8 cellular contexts compared by ENCODE assay signal in genomic region chr19:33143897-33144405, GRCh38. TPM values are rescaled to one million over a fixed set of nuclear protein-coding genes. Genes with fewer than 3 reads are reported as not detected.
A peak's percentile ranks its signal among the peaks of the same experiment; 100 is the strongest.
DNase-seq lines count a peak whose midpoint lies in the region; ATAC-seq, FAIRE-seq and TF ChIP-seq lines count a peak whose summit lies in the region.

No MANE protein-coding gene starts in this region.

- intact Hi-C loops in ovary (cut with DNase I) = loop anchor here in 3 of 4 donors (5.0 to 10.0 kb wide), 5 partner anchors 43 to 621 kb away; no protein-coding TSS in a partner anchor

- CTCF ChIA-PET in AG04450 (lab: Charles Lee) = interaction anchor here (0.6 to 2.5 kb wide), 14 partner anchors 12 to 88 kb away, joined by 3 to 74 read pairs (median 4); partner anchors contain the start of gene WDR88
- CTCF ChIA-PET in RWPE1 (lab: Yijun Ruan, JAX) = interaction anchor here (0.5 to 1.4 kb wide), 11 partner anchors 11 to 1066 kb away, joined by 3 to 5 read pairs (median 3); partner anchors contain the start of gene CEBPG

- H3K9ac ChIP-seq in KMS-11 = no peak overlapping the region

- H3K4me2 ChIP-seq in KMS-11 = peak overlapping the region; percentile 30; the same call in 1 of the 2 replicates

- POLR2A ChIA-PET in AG04450 (lab: Yijun Ruan, JAX) = no interaction called here
- POLR2A ChIA-PET in RWPE1 (lab: Yijun Ruan, JAX; ENCODE audit: low non-redundant PET) = no interaction called here

- no peak for TF ChIP-seq POLR2A in ovary (IDR thresholded peaks at IDR 0.05)
- no peak for TF ChIP-seq POLR2A in upper lobe of left lung (IDR thresholded peaks at IDR 0.05)

- H3K9me3 ChIP-seq in AG04450 (ENCODE audit: control insufficient read depth, insufficient read depth, low read length) (no peaks in the 10 kb centered on the region; the same call in 1 of the 2 replicates), ovary (no peaks in the 10 kb centered on the region), upper lobe of left lung (no peaks in the 10 kb centered on the region)

- H2AFZ ChIP-seq in KMS-11 (ENCODE audit: low read depth) = peak overlapping the region; percentile 16; the same call in 1 of the 2 replicates

- peaks cover 7% of the 10 kb centered on the region for H3K27me3 ChIP-seq in AG04450 (ENCODE audit: control insufficient read depth, insufficient read depth, low read length)
- peaks cover 2% of the 10 kb centered on the region; the same call in 1 of the 2 replicates for H3K27me3 ChIP-seq in KMS-11 (ENCODE audit: insufficient read depth, low read depth)
- H3K27me3 ChIP-seq in ovary = no peaks in the 10 kb centered on the region
- no peaks in the 10 kb centered on the region for H3K27me3 ChIP-seq in upper lobe of left lung

- no peaks in the 10 kb centered on the region for H4K20me1 ChIP-seq in KMS-11 (ENCODE audit: insufficient read depth)

- DNase-seq in AG04450 (ENCODE audit: low read depth, low spot score) (peak; percentile 6), GM19238 (ENCODE audit: insufficient read length, low spot score) (peak; percentile 77), RWPE1 (ENCODE audit: low spot score) (peak; percentile 75), frontal cortex (ENCODE audit: low spot score in 2 of 2) (peak; percentile 56 to 85), ovary (peak; percentile 32 to 73 (median 66)), upper lobe of left lung (peak; percentile 81 to 84)
- peak; percentile 39 for DNase-seq in activated effector memory CD4-positive, alpha-beta T cell treated with Interleukin-2 at 50 U/mL for 16 hours

- H3K36me3 ChIP-seq in KMS-11 (ENCODE audit: insufficient read depth) = no peaks in the 10 kb centered on the region
- no peaks in the 10 kb centered on the region for H3K36me3 ChIP-seq in ovary
- no peaks in the 10 kb centered on the region for H3K36me3 ChIP-seq in upper lobe of left lung

- TF ChIP-seq EP300 in ovary (IDR thresholded peaks at IDR 0.05) (no peak), upper lobe of left lung (IDR thresholded peaks at IDR 0.05) (no peak)

- TF ChIP-seq CTCF in AG04450 (IDR thresholded peaks at IDR 0.05; ENCODE audit: low read depth, low read length) (peak; percentile 96), KMS-11 (conservative IDR thresholded peaks at IDR 0.05; ENCODE audit: low read depth, low read length) (peak; percentile 89), RWPE1 (conservative IDR thresholded peaks at IDR 0.05; ENCODE audit: low read depth) (peak; percentile 95), ovary (IDR thresholded peaks at IDR 0.05) (peak; percentile 78 to 84 (median 81)), upper lobe of left lung (IDR thresholded peaks at IDR 0.05) (peak; percentile 83 to 94 (median 92))

- ATAC-seq in upper lobe of left lung (ENCODE audit: low FRiP score in 2 of 2) = peak; percentile 87 to 97

- H3K4me3 ChIP-seq in AG04450 (ENCODE audit: low read depth, low read length) (no peak overlapping the region), KMS-11 (IDR thresholded peaks at IDR 0.05; ENCODE audit: insufficient read depth, low read depth, low read length) (no peak overlapping the region), ovary (no peak overlapping the region), upper lobe of left lung (peak overlapping the region in 1 of 4 donors; percentile 22)

- WGBS in ovary, 3 donors = 26 to 32% (median 29%) methylated on average over 23 of the region's 23 CpGs
- 29 to 39% methylated on average over 19 to 23 of the region's 23 CpGs for WGBS in upper lobe of left lung, 2 donors

- H3K4me1 ChIP-seq in KMS-11 (ENCODE audit: low read depth, poor library complexity, severe bottlenecking) (no peaks in the 10 kb centered on the region), ovary (ENCODE audit: insufficient read depth) (no peaks in the 10 kb centered on the region), upper lobe of left lung (peaks cover 0 to 6% (median 2%) of the 10 kb centered on the region in 4 donors)

- no peaks in the 10 kb centered on the region for H3K79me2 ChIP-seq in KMS-11 (ENCODE audit: insufficient read depth, low read depth)

- FAIRE-seq in frontal cortex (lab: Jason Lieb, UNC) = no peak

- no peak overlapping the region for H3K27ac ChIP-seq in AG04450 (ENCODE audit: low read depth, low read length)
- H3K27ac ChIP-seq in KMS-11 = no peak overlapping the region
- no peak overlapping the region for H3K27ac ChIP-seq in RWPE1
- H3K27ac ChIP-seq in ovary = no peak overlapping the region
- no peak overlapping the region for H3K27ac ChIP-seq in upper lobe of left lung

RNA-seq across cellular contexts. Expression of gene WDR88, which starts 12.0 kb away (rescaled TPM):
- not detected in 2 replicates for polyA plus RNA-seq in AG04450 (2011; rRNA removed)
- polyA minus RNA-seq in AG04450 (2011; rRNA and poly(A)+ RNA removed) = not detected in 2 replicates
- not detected for total RNA-seq in frontal cortex
- under 1 TPM in 1 of 7 donors, not detected in 6; 0.79 TPM for total RNA-seq in ovary
- polyA plus RNA-seq in ovary = not detected
- total RNA-seq in upper lobe of left lung = under 1 TPM in 1 of 6 donors, not detected in 5; 0.34 TPM

RNA-seq across cellular contexts. Expression of gene LRP3, which starts 50.2 kb away (rescaled TPM):
- polyA plus RNA-seq in AG04450 (2011; rRNA removed) (9.5 and 15.8 TPM in 2 replicates), ovary (10 to 100 TPM in 1 of 2 donors, 1 to 10 TPM in 1; 1.2 to 76.1 TPM)
- 3.9 and 4.3 TPM in 2 replicates for polyA minus RNA-seq in AG04450 (2011; rRNA and poly(A)+ RNA removed)
- total RNA-seq in frontal cortex (93.8 TPM), ovary (100 to 1,000 TPM in 4 of 7 donors, 10 to 100 TPM in 3; 43.7 to 138 (median 107) TPM), upper lobe of left lung (10 to 100 TPM in 4 of 6 donors, 1 to 10 TPM in 2; 8.2 to 29.7 (median 19.0) TPM)

Comparison
In these comparisons a context has a peak if more than half of its experiments do, and no peak if none do; other contexts are left out.
1. DNase-seq: peak in every context shown above with its lines; median percentile 82 in upper lobe of left lung; 77 in GM19238; 75 in RWPE1; 70 in frontal cortex; 66 in ovary; 39 in activated effector memory CD4-positive, alpha-beta T cell treated with Interleukin-2 at 50 U/mL for 16 hours; 6 in AG04450.